8 cellular contexts compared by ENCODE assay signal in the genomic region with DNA sequence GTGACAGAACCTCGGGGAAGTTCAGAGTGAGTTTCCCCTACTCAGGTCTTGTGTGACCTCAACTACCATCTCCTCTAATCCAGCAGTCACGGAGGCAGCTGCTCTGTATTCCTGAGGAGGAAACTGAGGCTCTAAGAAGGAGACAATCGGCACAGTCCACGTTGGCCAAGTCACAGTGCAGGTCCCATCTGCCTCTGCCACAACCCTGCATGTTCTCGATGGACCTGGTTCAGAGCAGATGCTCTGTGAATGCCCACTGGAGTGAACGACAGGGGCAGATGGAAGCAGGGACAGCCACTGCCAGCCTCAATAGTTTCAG. TPM values are rescaled to one million over a fixed set of nuclear protein-coding genes. Genes with fewer than 3 reads are reported as not detected.
DNase-seq lines count a peak whose midpoint lies in the region; ATAC-seq and TF ChIP-seq lines count a peak whose summit lies in the region.

No MANE protein-coding gene starts in this region.

- peak overlapping the region; percentile 90 for H3K27ac Mint-ChIP-seq in CD8-positive, alpha-beta T cell
- peak overlapping the region; percentile 74 for H3K27ac Mint-ChIP-seq in osteocyte (ENCODE audit: unreplicated experiment)

- H3K4me1 ChIP-seq in CD8-positive, alpha-beta T cell (ENCODE audit: insufficient read depth, low read length): peaks cover 42% of the 10 kb centered on the region
- H3K4me1 ChIP-seq in Peyer's patch: peaks cover 11 to 48% (median 26%) of the 10 kb centered on the region in 4 donors

- peak overlapping the region; percentile 86 for H3K4me3 Mint-ChIP-seq in CD8-positive, alpha-beta T cell
- H3K4me3 Mint-ChIP-seq in osteocyte (ENCODE audit: unreplicated experiment): peak overlapping the region; percentile 69

- H3K4me1 Mint-ChIP-seq in CD8-positive, alpha-beta T cell (ENCODE audit: low read depth): peaks cover 44% of the 10 kb centered on the region
- H3K4me1 Mint-ChIP-seq in osteocyte (ENCODE audit: unreplicated experiment): peaks cover 44% of the 10 kb centered on the region

- no peak for ATAC-seq in CD8-positive, alpha-beta T cell
- ATAC-seq in GM18498 (IDR thresholded peaks at IDR 0.05; ENCODE audit: unreplicated experiment) (no peak), HG02970 (IDR thresholded peaks at IDR 0.05; ENCODE audit: low FRiP score, unreplicated experiment) (no peak)

- H3K9me3 Mint-ChIP-seq in CD8-positive, alpha-beta T cell: no peaks in the 10 kb centered on the region
- H3K9me3 Mint-ChIP-seq in osteocyte (ENCODE audit: unreplicated experiment): no peaks in the 10 kb centered on the region

- peak overlapping the region; percentile 81 for H3K4me3 ChIP-seq in CD8-positive, alpha-beta T cell (ENCODE audit: low read depth, low read length)
- peak overlapping the region in 3 of 4 donors; percentile 81 to 96 (median 96) for H3K4me3 ChIP-seq in Peyer's patch
- H3K4me3 ChIP-seq in epithelial cell of proximal tubule (ENCODE audit: low read depth, low read length): peak overlapping the region; percentile 84

- no peaks in the 10 kb centered on the region for H3K9me3 ChIP-seq in CD8-positive, alpha-beta T cell (ENCODE audit: low read length)
- no peaks in the 10 kb centered on the region for H3K9me3 ChIP-seq in Peyer's patch

- no peak for DNase-seq in CD8-positive, alpha-beta T cell
- DNase-seq in Peyer's patch (no peak), epithelial cell of proximal tubule (ENCODE audit: low read depth) (no peak), osteocyte (ENCODE audit: extremely low spot score, unreplicated experiment) (no peak), cerebellar cortex (ENCODE audit: low spot score) (no peak), A172 (ENCODE audit: low spot score) (no peak)

- no peak overlapping the region for H3K27ac ChIP-seq in CD8-positive, alpha-beta T cell (ENCODE audit: low read depth, low read length)
- H3K27ac ChIP-seq in Peyer's patch: peak overlapping the region; percentile 82 to 93 (median 90)

- no peaks in the 10 kb centered on the region for H3K36me3 ChIP-seq in CD8-positive, alpha-beta T cell (ENCODE audit: insufficient read depth, low read length)
- H3K36me3 ChIP-seq in Peyer's patch: no peaks in the 10 kb centered on the region

- CTCF ChIA-PET in CD8-positive, alpha-beta T cell (lab: Charles Lee): no interaction called here

- H3K36me3 Mint-ChIP-seq in CD8-positive, alpha-beta T cell: peaks cover 2% of the 10 kb centered on the region
- no peaks in the 10 kb centered on the region for H3K36me3 Mint-ChIP-seq in osteocyte (ENCODE audit: unreplicated experiment)

- no peaks in the 10 kb centered on the region for H3K27me3 Mint-ChIP-seq in CD8-positive, alpha-beta T cell (ENCODE audit: low read depth)
- H3K27me3 Mint-ChIP-seq in osteocyte (ENCODE audit: unreplicated experiment): no peaks in the 10 kb centered on the region

- intact Hi-C loops in CD8-positive, alpha-beta T cell (cut with DNase I, micrococcal nuclease): loop anchor here (2.0 to 10.0 kb wide), 3 partner anchors 55 to 1051 kb away; partner anchors contain the start of genes CPEB4 (in 1 of the 2) and CREBRF (in 1 of the 2)

- POLR2A ChIA-PET in CD8-positive, alpha-beta T cell (lab: Charles Lee): no interaction called here

- TF ChIP-seq CTCF in CD8-positive, alpha-beta T cell (IDR thresholded peaks at IDR 0.05): no peak
- no peak for TF ChIP-seq CTCF in Peyer's patch (IDR thresholded peaks at IDR 0.05)
- TF ChIP-seq CTCF in epithelial cell of proximal tubule (conservative IDR thresholded peaks at IDR 0.05; ENCODE audit: low read depth, low read length): no peak
- TF ChIP-seq CTCF in osteocyte (IDR thresholded peaks at IDR 0.05): no peak

- no peaks in the 10 kb centered on the region for H3K27me3 ChIP-seq in CD8-positive, alpha-beta T cell (ENCODE audit: insufficient read depth, low read length)
- no peaks in the 10 kb centered on the region for H3K27me3 ChIP-seq in Peyer's patch

- no peak for TF ChIP-seq POLR2A in Peyer's patch (IDR thresholded peaks at IDR 0.05)

RNA-seq across cellular contexts. Expression of gene ERGIC1, which starts 0.7 kb away (rescaled TPM):
- total RNA-seq in CD8-positive, alpha-beta T cell: 10 to 100 TPM; 61.0 to 61.2 TPM
- total RNA-seq in Peyer's patch (100 to 1,000 TPM; 113 to 180 (median 143) TPM), epithelial cell of proximal tubule (99.1 and 155 TPM in 2 replicates), osteocyte (174 and 175 TPM in 2 replicates)
- 87.2 and 91.6 TPM in 2 replicates for total RNA-seq in A172 (2014; rRNA removed; shearing (Covaris generic))
